ENCODE assay signal across 8 cellular contexts in genomic region chr1:94417702-94417961, GRCh38. TPM values are rescaled to one million over a fixed set of nuclear protein-coding genes. Genes with fewer than 3 reads are reported as not detected.
DNase-seq lines count a peak whose midpoint lies in the region; ATAC-seq, FAIRE-seq and TF ChIP-seq lines count a peak whose summit lies in the region.

No MANE protein-coding gene starts in this region.

- no peak for ATAC-seq in naive thymus-derived CD4-positive, alpha-beta T cell
- ATAC-seq in GM21786 (IDR thresholded peaks at IDR 0.05; ENCODE audit: unreplicated experiment): no peak

- peak overlapping the region; percentile 74 for H3K9ac ChIP-seq in Karpas-422 (ENCODE audit: low read length)
- H3K9ac ChIP-seq in endodermal cell (ENCODE audit: extremely low read depth, low read length, poor library complexity, severe bottlenecking): peak overlapping the region; percentile 52

- H3K27me3 ChIP-seq in Karpas-422 (ENCODE audit: low read length) (no peaks in the 10 kb centered on the region; the same call in 1 of the 2 replicates), endodermal cell (ENCODE audit: control insufficient read depth, insufficient read depth, low read length, poor library complexity, severe bottlenecking) (peaks cover 8% of the 10 kb centered on the region)
- no peaks in the 10 kb centered on the region for H3K27me3 ChIP-seq in naive thymus-derived CD4-positive, alpha-beta T cell (ENCODE audit: control insufficient read depth in 2 of 2, insufficient read depth in 2 of 2, low read length in 2 of 2)

- CTCF ChIA-PET in AG04449 (lab: Yijun Ruan, JAX): interaction anchor here (1.0 to 1.9 kb wide), 3 partner anchors 14 to 1424 kb away, joined by 3 to 4 read pairs (median 3); no protein-coding TSS in a partner anchor
- CTCF ChIA-PET in naive thymus-derived CD4-positive, alpha-beta T cell (lab: Charles Lee): no interaction called here

- H2AFZ ChIP-seq in Karpas-422 (ENCODE audit: low read length): peak overlapping the region; percentile 40

- peaks cover 12% of the 10 kb centered on the region for H3K27me3 Mint-ChIP-seq in endodermal cell (ENCODE audit: insufficient read depth)
- peaks cover 0 to 16% (median 0%) of the 10 kb centered on the region in 5 donors for H3K27me3 Mint-ChIP-seq in naive thymus-derived CD4-positive, alpha-beta T cell

- WGBS in endodermal cell (ENCODE audit: insufficient coverage in 1 of 2, insufficient read length in 1 of 2), 2 experiments: 24 to 32% methylated on average over 4 to 9 of the region's 9 CpGs

- intact Hi-C loops in naive thymus-derived CD4-positive, alpha-beta T cell (cut with micrococcal nuclease): loop anchor here (5.0 to 10.0 kb wide), 8 partner anchors 35 to 1585 kb away; partner anchors contain the start of genes RPL5 (in 2 of the 2), ARHGAP29 (in 1 of the 2), DIPK1A (in 1 of the 2) and DR1 (in 1 of the 2)

- no peak for FAIRE-seq in GM19239 (lab: Jason Lieb, UNC)

- H3K4me3 ChIP-seq in AG04449 (ENCODE audit: low read depth, low read length) (peak overlapping the region; percentile 64), Karpas-422 (ENCODE audit: low read length) (peak overlapping the region; percentile 90), endodermal cell (ENCODE audit: low read length) (peak overlapping the region; percentile 84)
- peak overlapping the region; percentile 62 for H3K4me3 ChIP-seq in naive thymus-derived CD4-positive, alpha-beta T cell (ENCODE audit: low read length)

- no peak for DNase-seq in AG04449 (ENCODE audit: low read depth, low spot score)
- no peak for DNase-seq in Karpas-422
- DNase-seq in endodermal cell: no peak
- no peak for DNase-seq in naive thymus-derived CD4-positive, alpha-beta T cell
- no peak for DNase-seq in GM19239 (ENCODE audit: insufficient read length, low spot score)
- DNase-seq in putamen (ENCODE audit: low spot score): no peak
- DNase-seq in iPS-NIHi7 (ENCODE audit: extremely low spot score): no peak

- H3K9me2 ChIP-seq in Karpas-422 (replicated peaks; ENCODE audit: insufficient read depth, low read length): no peaks in the 10 kb centered on the region

- no peak overlapping the region for H3K27ac Mint-ChIP-seq in endodermal cell
- H3K27ac Mint-ChIP-seq in naive thymus-derived CD4-positive, alpha-beta T cell: no peak overlapping the region

- H4K20me1 ChIP-seq in Karpas-422 (ENCODE audit: insufficient read depth, low read depth, low read length): peaks cover 29% of the 10 kb centered on the region

- H3K27ac ChIP-seq in Karpas-422 (ENCODE audit: low read length): no peak overlapping the region
- H3K27ac ChIP-seq in endodermal cell (ENCODE audit: low read depth, low read length): peak overlapping the region; percentile 69
- H3K27ac ChIP-seq in naive thymus-derived CD4-positive, alpha-beta T cell (ENCODE audit: low read depth, low read length): peak overlapping the region; percentile 76

- POLR2A ChIA-PET in AG04449 (lab: Yijun Ruan, JAX): interaction anchor here (1.0 kb wide), 1 partner anchor 1339 kb away, joined by 3 read pairs; the partner anchor contains the start of gene MTF2
- POLR2A ChIA-PET in naive thymus-derived CD4-positive, alpha-beta T cell (lab: Charles Lee): interaction anchor here (1.0 to 2.5 kb wide), 5 partner anchors 33 to 817 kb away, joined by 3 to 9 read pairs (median 5); partner anchors contain the start of genes ALG14, DNTTIP2 and RWDD3

- no peaks in the 10 kb centered on the region for H3K36me3 ChIP-seq in Karpas-422 (ENCODE audit: insufficient read depth, low read length)
- no peaks in the 10 kb centered on the region for H3K36me3 ChIP-seq in endodermal cell (ENCODE audit: control insufficient read depth, insufficient read depth, low read length)
- peaks cover 0 to 5% (median 0%) of the 10 kb centered on the region in 3 experiments for H3K36me3 ChIP-seq in naive thymus-derived CD4-positive, alpha-beta T cell (ENCODE audit: control insufficient read depth in 2 of 3, insufficient read depth in 3 of 3, low read length in 3 of 3)

- H3K79me2 ChIP-seq in Karpas-422 (ENCODE audit: low read length): peaks cover 10% of the 10 kb centered on the region

- peak overlapping the region; percentile 96 for H3K4me2 ChIP-seq in Karpas-422 (ENCODE audit: low read depth, low read length, poor library complexity, severe bottlenecking)

- H3K9me3 ChIP-seq in Karpas-422 (ENCODE audit: low read length): no peaks in the 10 kb centered on the region
- H3K9me3 ChIP-seq in endodermal cell (ENCODE audit: control insufficient read depth, low read length): no peaks in the 10 kb centered on the region
- H3K9me3 ChIP-seq in naive thymus-derived CD4-positive, alpha-beta T cell (ENCODE audit: control insufficient read depth in 2 of 3, low read length in 3 of 3): no peaks in the 10 kb centered on the region

- H3K4me3 Mint-ChIP-seq in endodermal cell: no peak overlapping the region
- no peak overlapping the region for H3K4me3 Mint-ChIP-seq in naive thymus-derived CD4-positive, alpha-beta T cell

- H3K36me3 Mint-ChIP-seq in endodermal cell (ENCODE audit: low read depth): no peaks in the 10 kb centered on the region
- peaks cover 0 to 4% (median 0%) of the 10 kb centered on the region in 5 donors for H3K36me3 Mint-ChIP-seq in naive thymus-derived CD4-positive, alpha-beta T cell

- no peak for TF ChIP-seq CTCF in AG04449 (IDR thresholded peaks at IDR 0.05; ENCODE audit: insufficient read depth, low read length, missing control alignments)
- TF ChIP-seq CTCF in endodermal cell (conservative IDR thresholded peaks at IDR 0.05): no peak

- H3K9me3 Mint-ChIP-seq in endodermal cell: no peaks in the 10 kb centered on the region
- peaks cover 0 to 1% (median 0%) of the 10 kb centered on the region in 11 donors for H3K9me3 Mint-ChIP-seq in naive thymus-derived CD4-positive, alpha-beta T cell

- H3K4me1 ChIP-seq in Karpas-422 (ENCODE audit: low read length) (peaks cover 45% of the 10 kb centered on the region), endodermal cell (ENCODE audit: control insufficient read depth, insufficient read depth, low read length) (peaks cover 4% of the 10 kb centered on the region)
- peaks cover 10 to 15% of the 10 kb centered on the region in 2 donors for H3K4me1 ChIP-seq in naive thymus-derived CD4-positive, alpha-beta T cell (ENCODE audit: control insufficient read depth in 2 of 2, insufficient read depth in 2 of 2, low read length in 2 of 2)

- H3K4me1 Mint-ChIP-seq in endodermal cell: peaks cover 18% of the 10 kb centered on the region
- H3K4me1 Mint-ChIP-seq in naive thymus-derived CD4-positive, alpha-beta T cell: peaks cover 25 to 37% (median 35%) of the 10 kb centered on the region in 7 donors

RNA-seq across cellular contexts. Expression of gene ABCD3, which starts 0.6 kb away (rescaled TPM):
- total RNA-seq in Karpas-422 (2014; rRNA removed; shearing (Covaris generic); ENCODE audit: low replicate concordance): 13.1 and 19.5 TPM in 2 replicates
- 10 to 100 TPM; 28.1 to 33.3 TPM for total RNA-seq in endodermal cell
- polyA plus RNA-seq in endodermal cell (2013, experiment 1 of 2): 33.4 TPM
- 34.6 TPM for polyA plus RNA-seq in endodermal cell (2013, experiment 2 of 2)
- total RNA-seq in naive thymus-derived CD4-positive, alpha-beta T cell: 10 to 100 TPM; 18.0 to 31.2 (median 25.0) TPM
- polyA plus RNA-seq in naive thymus-derived CD4-positive, alpha-beta T cell: 10 to 100 TPM; 22.2 to 24.4 TPM
